In genomic region chrX:84760560-84760959, GRCh38 we compare ENCODE assay signal across 20 cellular contexts.
A peak's percentile ranks its signal among the peaks of the same experiment; 100 is the strongest.
DNase-seq lines count a peak whose midpoint lies in the region; ATAC-seq, FAIRE-seq and TF ChIP-seq lines count a peak whose summit lies in the region.
"Had no signal": no experiment of that assay in that cellular context is flagged by ENCODE, and none has a peak within 500 bp of the region (broad histone marks: within the 10 kb centered on the region; RNA-seq: fewer than 3 reads in every experiment).

No MANE protein-coding gene starts in this region.

- H3K27me3 ChIP-seq in heart left ventricle (no peaks in the 10 kb centered on the region), heart right ventricle (no peaks in the 10 kb centered on the region), skeletal muscle tissue (ENCODE audit: control insufficient read depth in 3 of 3, insufficient read depth in 3 of 3, low read length in 3 of 3) (no peaks in the 10 kb centered on the region)

- 21 to 55% (median 31%) methylated on average over 1 of the region's 1 CpG for WGBS in heart left ventricle, 4 donors
- 26 to 67% methylated on average over 1 of the region's 1 CpG for WGBS in heart right ventricle, 2 donors

- peak; percentile 67 to 84 (median 84) for ATAC-seq in heart left ventricle
- ATAC-seq in heart right ventricle: peak in 6 of 8 donors; percentile 63 to 88 (median 77)
- ATAC-seq in left ventricle myocardium superior: peak; percentile 89
- no peak for ATAC-seq in GM18505 (IDR thresholded peaks at IDR 0.05; ENCODE audit: unreplicated experiment)
- ATAC-seq: CD8-positive, alpha-beta T cell; GM23338 had no signal

- peak overlapping the region in 2 of 12 donors; percentile 10 to 17 for H3K27ac ChIP-seq in heart left ventricle
- H3K27ac ChIP-seq in heart right ventricle: peak overlapping the region in 2 of 10 donors; percentile 22 to 28
- H3K27ac ChIP-seq in skeletal muscle tissue (ENCODE audit: low read depth, low read length): peak overlapping the region; percentile 57
- H3K27ac ChIP-seq: BLaER1, C4-2B had no signal

- H3K36me3 ChIP-seq in heart left ventricle (no peaks in the 10 kb centered on the region), heart right ventricle (no peaks in the 10 kb centered on the region), skeletal muscle tissue (ENCODE audit: control insufficient read depth in 3 of 3, insufficient read depth in 3 of 3, low read length in 3 of 3) (no peaks in the 10 kb centered on the region)
- H3K36me3 ChIP-seq: BLaER1, HAP-1 had no signal

- H3K4me3 ChIP-seq in heart left ventricle: no peak overlapping the region
- H3K4me3 ChIP-seq in heart right ventricle: no peak overlapping the region
- no peak overlapping the region for H3K4me3 ChIP-seq in skeletal muscle tissue (ENCODE audit: low read length in 3 of 3)
- H3K4me3 ChIP-seq: BLaER1, GM23338, HAP-1 had no signal

- no peak overlapping the region for H3K9ac ChIP-seq in skeletal muscle tissue (ENCODE audit: low read depth in 1 of 3, low read length in 3 of 3)
- H3K9ac ChIP-seq: BLaER1 had no signal

- no peak for TF ChIP-seq POLR2A in heart left ventricle (IDR thresholded peaks at IDR 0.05)
- no peak for TF ChIP-seq POLR2A in H54 (IDR thresholded peaks at IDR 0.05; ENCODE audit: low read depth, low read length)
- TF ChIP-seq POLR2A in GM18505 (IDR thresholded peaks at IDR 0.05; ENCODE audit: borderline replicate concordance, extremely low read depth, insufficient read depth, insufficient read length): no peak

- no peak for FAIRE-seq in H54 (lab: Jason Lieb, UNC)
- FAIRE-seq: A204.1, G401.6, GM12892, GM19239 had no signal

- DNase-seq in heart left ventricle: peak in 2 of 5 donors; percentile 12 to 15
- DNase-seq in heart right ventricle: peak in 1 of 2 donors; percentile 20
- DNase-seq in left ventricle myocardium superior: no peak
- DNase-seq in H54 (ENCODE audit: insufficient read length, low spot score): no peak
- DNase-seq: Caco-2; CD4-positive, CD25-positive, alpha-beta regulatory T cell; CD8-positive, alpha-beta T cell; DMS153; DND-41; HFFc6 had no signal

- no peaks in the 10 kb centered on the region for H3K9me3 ChIP-seq in heart left ventricle
- H3K9me3 ChIP-seq in heart right ventricle: no peaks in the 10 kb centered on the region
- no peaks in the 10 kb centered on the region for H3K9me3 ChIP-seq in skeletal muscle tissue (ENCODE audit: control insufficient read depth in 3 of 3, low read length in 3 of 3)
- H3K9me3 ChIP-seq: BLaER1, Caco-2, HAP-1 had no signal

- TF ChIP-seq CTCF in heart left ventricle (IDR thresholded peaks at IDR 0.05) (no peak), heart right ventricle (IDR thresholded peaks at IDR 0.05) (no peak)

- H3K4me1 ChIP-seq in heart left ventricle (peaks cover 0 to 7% (median 0%) of the 10 kb centered on the region in 12 donors), heart right ventricle (peaks cover 0 to 7% (median 0%) of the 10 kb centered on the region in 9 donors), skeletal muscle tissue (ENCODE audit: control insufficient read depth in 3 of 3, insufficient read depth in 3 of 3, low read length in 3 of 3) (peaks cover 0 to 4% (median 0%) of the 10 kb centered on the region in 3 donors)
- H3K4me1 ChIP-seq: BLaER1, Caco-2, HAP-1 had no signal

- intact Hi-C loops in heart left ventricle (cut with DNase I): no loop called here
- intact Hi-C loops in heart right ventricle (cut with DNase I): no loop called here
- intact Hi-C loops in left ventricle myocardium superior (cut with micrococcal nuclease): no loop called here
